8 cellular contexts compared by ENCODE assay signal in the genomic region with DNA sequence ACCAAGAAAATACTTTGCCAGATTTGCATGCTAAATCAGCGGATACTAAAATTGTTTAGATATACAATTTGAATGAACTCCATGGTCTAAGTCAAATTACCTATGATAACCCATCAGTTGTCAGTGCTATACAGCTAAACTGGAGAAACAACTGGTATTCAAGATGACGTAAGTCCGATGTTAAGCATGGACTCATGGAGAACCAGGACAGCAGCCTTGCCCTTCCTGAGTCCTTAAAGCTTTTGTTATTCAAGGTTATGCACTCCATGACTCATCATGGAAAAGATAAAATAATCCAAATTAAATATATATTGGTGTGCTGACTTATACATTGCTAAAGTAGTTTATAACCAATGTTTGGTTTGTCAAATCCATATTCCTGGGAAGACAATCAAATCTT. TPM values are rescaled to one million over a fixed set of nuclear protein-coding genes. Genes with fewer than 3 reads are reported as not detected.
A peak's percentile ranks its signal among the peaks of the same experiment; 100 is the strongest.
DNase-seq lines count a peak whose midpoint lies in the region; FAIRE-seq and TF ChIP-seq lines count a peak whose summit lies in the region.
"Not testable (repeated sequence)": the region's sequence is repeated elsewhere in the genome, so short reads cannot be mapped to it uniquely, and the experiment has no call there.
"Had no signal": no experiment of that assay in that cellular context is flagged by ENCODE, and none has a peak within 500 bp of the region (broad histone marks: within the 10 kb centered on the region; RNA-seq: fewer than 3 reads in every experiment).

No MANE protein-coding gene starts in this region.

- WGBS in GM23248 (ENCODE audit: low coverage in 1 of 2, low lambda C conversion rate in 2 of 2, missing lambda C conversion rate in 2 of 2), 2 experiments = 81 to 82% methylated on average over 3 of the region's 3 CpGs

- H2AFZ ChIP-seq in GM23248; endothelial cell of umbilical vein (ENCODE audit: low read depth, low read length): not testable (repeated sequence)

- H3K9ac ChIP-seq in GM23248; SK-N-MC (ENCODE audit: insufficient read length); endothelial cell of umbilical vein (replicated peaks; ENCODE audit: extremely low read depth, insufficient read depth, low read length): not testable (repeated sequence)

- H3K4me1 ChIP-seq in GM23248 (ENCODE audit: insufficient read depth) (peaks cover 10% of the 10 kb centered on the region; the same call in 1 of the 2 replicates), endothelial cell of umbilical vein (ENCODE audit: control insufficient read depth, extremely low read depth, insufficient read depth, low read length) (peaks cover 13% of the 10 kb centered on the region)

- CTCF ChIA-PET in endothelial cell of umbilical vein (lab: Charles Lee) = interaction anchor here (0.8 to 1.3 kb wide), 4 partner anchors 12 to 17 kb away, joined by 3 to 5 read pairs (median 4); no protein-coding TSS in a partner anchor

- not testable (repeated sequence) for H3K27ac ChIP-seq in GM23248; endothelial cell of umbilical vein (ENCODE audit: insufficient read depth, low read depth, low read length)
- H3K27ac ChIP-seq in SK-N-MC = 0 out of 2 replicates have a peak overlapping the region, but pooled peaks have one; percentile 40

- in situ Hi-C loops in GM23248 (cut with MboI) = loop anchor here (25.0 kb wide), 1 partner anchor 262 kb away; no protein-coding TSS in a partner anchor

- not testable (repeated sequence) for H3K4me2 ChIP-seq in GM23248 (ENCODE audit: unreplicated experiment); endothelial cell of umbilical vein (ENCODE audit: insufficient read depth, low read length)

- H3K9me1 ChIP-seq in endothelial cell of umbilical vein (replicated peaks; ENCODE audit: control insufficient read depth, extremely low read depth, insufficient read depth, low read length) = not testable (repeated sequence)

- not testable (repeated sequence) for FAIRE-seq in endothelial cell of umbilical vein (lab: Jason Lieb, UNC)

- H3K36me3 ChIP-seq in GM23248 (ENCODE audit: low read depth); SK-N-MC (ENCODE audit: insufficient read depth, low read length); endothelial cell of umbilical vein (ENCODE audit: control insufficient read depth in 2 of 2, extremely low read depth in 1 of 2, insufficient read depth in 2 of 2, low read length in 2 of 2): not testable (repeated sequence)

- TF ChIP-seq CTCF in cardiac fibroblast (IDR thresholded peaks at IDR 0.05; ENCODE audit: low read depth, low read length); endothelial cell of umbilical vein (IDR thresholded peaks at IDR 0.05; ENCODE audit: extremely low read depth in 1 of 2, insufficient read depth in 1 of 2, low read depth in 1 of 2, low read length in 2 of 2); fibroblast of the aortic adventitia (IDR thresholded peaks at IDR 0.05; ENCODE audit: insufficient read depth, low read length): not testable (repeated sequence)

- TF ChIP-seq POLR2A in endothelial cell of umbilical vein (IDR thresholded peaks at IDR 0.05; ENCODE audit: low read depth, low read length) = not testable (repeated sequence)

- H3K9me3 ChIP-seq in GM23248 (ENCODE audit: low read depth); SK-N-MC (ENCODE audit: low read depth, low read length); endothelial cell of umbilical vein (replicated peaks; ENCODE audit: control insufficient read depth, insufficient read depth, low read length): not testable (repeated sequence)

- dilution Hi-C loops in endothelial cell of umbilical vein (cut with MboI; ENCODE audit: extremely low pct_ligation_motif_present, low sequenced_read_pairs) = not testable (repeated sequence)

- intact Hi-C loops in endothelial cell of umbilical vein (cut with micrococcal nuclease) = not testable (repeated sequence)

- DNase-seq in GM23248 (peak; percentile 30), LHCN-M2 (ENCODE audit: low read depth) (peak; percentile 53), cardiac fibroblast (ENCODE audit: low read depth in 2 of 2) (peak; percentile 19 to 39), endothelial cell of umbilical vein (ENCODE audit: low read depth, low spot score) (peak; percentile 16), fibroblast of the aortic adventitia (ENCODE audit: low read depth) (peak; percentile 22), lung microvascular endothelial cell (ENCODE audit: low read depth in 2 of 2) (peak; percentile 41 to 56)
- DNase-seq in SK-N-MC (ENCODE audit: low read depth, low spot score) = not testable (repeated sequence)

- BruUV-seq in endothelial cell of umbilical vein (replicated peaks; lab: Mats Ljungman, UMichigan) = not testable (repeated sequence)

- not testable (repeated sequence) for H3K27me3 ChIP-seq in GM23248 (replicated peaks; ENCODE audit: insufficient read depth); endothelial cell of umbilical vein (ENCODE audit: control insufficient read depth in 2 of 2, insufficient read depth in 2 of 2, low read length in 2 of 2)

- POLR2A ChIA-PET in endothelial cell of umbilical vein (lab: Charles Lee) = not testable (repeated sequence)

- not testable (repeated sequence) for H3K9me2 ChIP-seq in GM23248 (ENCODE audit: insufficient read depth)

- not testable (repeated sequence) for H3K79me2 ChIP-seq in GM23248 (ENCODE audit: insufficient read depth); endothelial cell of umbilical vein (ENCODE audit: control insufficient read depth, insufficient read depth, low read length)

- not testable (repeated sequence) for H4K20me1 ChIP-seq in GM23248 (ENCODE audit: insufficient read depth); endothelial cell of umbilical vein (replicated peaks; ENCODE audit: control insufficient read depth, extremely low read depth, insufficient read depth, low read length)

- H3K4me3 ChIP-seq in GM23248; SK-N-MC; cardiac fibroblast (replicated peaks in 1 of 2; ENCODE audit: low read depth in 2 of 2, low read length in 2 of 2); endothelial cell of umbilical vein (replicated peaks in 1 of 3; ENCODE audit: insufficient read depth in 1 of 3, low read depth in 1 of 3, low read length in 3 of 3); fibroblast of the aortic adventitia (ENCODE audit: low read depth, low read length): not testable (repeated sequence)

- not testable (repeated sequence) for H3F3A ChIP-seq in GM23248 (ENCODE audit: insufficient read depth)

TF ChIP-seq in endothelial cell of umbilical vein, 7 proteins besides CTCF, POLR2A, EP300 and RAD21:
- peak; percentile 44 for TF ChIP-seq FOS (IDR thresholded peaks at IDR 0.05; ENCODE audit: borderline replicate concordance, insufficient read depth, low read length)
- TF ChIP-seq JUN (IDR thresholded peaks at IDR 0.05; ENCODE audit: borderline replicate concordance, insufficient read depth, insufficient read length, low read depth) = peak; percentile 26

RNA-seq across cellular contexts. Expression of gene TMEM98, which starts 4.0 kb away (rescaled TPM):
- 143 and 148 TPM in 2 replicates for total RNA-seq in GM23248 (2014; rRNA removed; shearing (Covaris generic))
- polyA plus RNA-seq in GM23248 (2016; fragmentation: Nextera tagmentation; extraction: Ambion mirVana) = 153 and 157 TPM in 2 replicates
- total RNA-seq in LHCN-M2 (2014; rRNA removed) = 208 and 214 TPM in 2 replicates
- polyA plus RNA-seq in LHCN-M2 (2012) = 139 TPM
- 83.6 and 101 TPM in 2 replicates for total RNA-seq in endothelial cell of umbilical vein
- polyA plus RNA-seq in endothelial cell of umbilical vein = 427 and 456 TPM in 2 replicates
- 332 and 366 TPM in 2 replicates for polyA plus RNA-seq in endothelial cell of umbilical vein (2011; cell fraction: cytosol; rRNA removed)
- 220 and 248 TPM in 2 replicates for polyA plus RNA-seq in endothelial cell of umbilical vein (2011; cell fraction: nucleus; rRNA removed)
- polyA plus RNA-seq in endothelial cell of umbilical vein (2012) = 143 and 151 TPM in 2 replicates
- polyA minus RNA-seq in endothelial cell of umbilical vein = 441 and 489 TPM in 2 replicates
- not detected for polyA minus RNA-seq in endothelial cell of umbilical vein (2011; cell fraction: cytosol; rRNA and poly(A)+ RNA removed)
- polyA minus RNA-seq in endothelial cell of umbilical vein (2011; cell fraction: nucleus; rRNA and poly(A)+ RNA removed) = 52.7 and 71.3 TPM in 2 replicates
- 95.5 and 232 TPM in 2 replicates for total RNA-seq in fibroblast of the aortic adventitia (ENCODE audit: low replicate concordance)
- 56.9 and 81.7 TPM in 2 replicates for total RNA-seq in lung microvascular endothelial cell
- total RNA-seq: CD4-positive, alpha-beta T cell had no signal

RNA-seq across cellular contexts. Expression of gene MYO1D, which starts 47.0 kb away (rescaled TPM):
- 99.5 and 103 TPM in 2 replicates for total RNA-seq in GM23248 (2014; rRNA removed; shearing (Covaris generic))
- polyA plus RNA-seq in GM23248 (2016; fragmentation: Nextera tagmentation; extraction: Ambion mirVana) (54.1 and 54.5 TPM in 2 replicates), endothelial cell of umbilical vein (34.8 and 37.8 TPM in 2 replicates)
- total RNA-seq in LHCN-M2 (2014; rRNA removed) (26.2 and 35.1 TPM in 2 replicates), endothelial cell of umbilical vein (85.5 and 101 TPM in 2 replicates), fibroblast of the aortic adventitia (ENCODE audit: low replicate concordance) (45.1 and 94.0 TPM in 2 replicates), lung microvascular endothelial cell (56.3 and 57.8 TPM in 2 replicates)
- polyA plus RNA-seq in LHCN-M2 (2012) = 24.0 TPM
- 56.3 and 56.6 TPM in 2 replicates for polyA plus RNA-seq in endothelial cell of umbilical vein (2011; cell fraction: cytosol; rRNA removed)
- polyA plus RNA-seq in endothelial cell of umbilical vein (2011; cell fraction: nucleus; rRNA removed) = 44.8 and 49.7 TPM in 2 replicates
- polyA plus RNA-seq in endothelial cell of umbilical vein (2012) = 69.7 and 82.3 TPM in 2 replicates
- 111 and 138 TPM in 2 replicates for polyA minus RNA-seq in endothelial cell of umbilical vein
- polyA minus RNA-seq in endothelial cell of umbilical vein (2011; cell fraction: cytosol; rRNA and poly(A)+ RNA removed) = not detected
- polyA minus RNA-seq in endothelial cell of umbilical vein (2011; cell fraction: nucleus; rRNA and poly(A)+ RNA removed) = 149 and 254 TPM in 2 replicates
